8 cellular contexts compared by ENCODE assay signal in genomic region chr14:103185051-103186027, GRCh38.
DNase-seq lines count a peak whose midpoint lies in the region; FAIRE-seq and TF ChIP-seq lines count a peak whose summit lies in the region.

No MANE protein-coding gene starts in this region.

- H3K4me1 Mint-ChIP-seq in activated T-cell treated with anti-CD3 and anti-CD28 coated beads, Interleukin-2, amount 50 U/mL, for 24 hours (ENCODE audit: low read depth) = peaks cover 9% of the 10 kb centered on the region

- no peak overlapping the region for H3K9ac ChIP-seq in kidney (ENCODE audit: low read length in 2 of 2)

- no peaks in the 10 kb centered on the region for H3K9me3 Mint-ChIP-seq in activated T-cell treated with anti-CD3 and anti-CD28 coated beads, Interleukin-2, amount 50 U/mL, for 24 hours

- peaks cover 9 to 11% of the 10 kb centered on the region in 2 donors for H3K4me1 ChIP-seq in kidney (ENCODE audit: control insufficient read depth in 1 of 2, insufficient read depth in 1 of 2, low read depth in 1 of 2, low read length in 2 of 2)

- no peaks in the 10 kb centered on the region for H3K36me3 Mint-ChIP-seq in activated T-cell treated with anti-CD3 and anti-CD28 coated beads, Interleukin-2, amount 50 U/mL, for 24 hours (ENCODE audit: low read depth)

- FAIRE-seq in G401.6 (lab: Jason Lieb, UNC) (peak; percentile 90), kidney (lab: Jason Lieb, UNC) (peak; percentile 57)

- DNase-seq in MV-4-11 (lab: John Stamatoyannopoulos, UW) (peak; percentile 13), kidney (no peak), NCI-H510A (lab: John Stamatoyannopoulos, UW) (no peak), NCI-H1048 (lab: John Stamatoyannopoulos, UW) (no peak)
- DNase-seq in activated T-cell treated with anti-CD3 and anti-CD28 coated beads, Interleukin-2, amount 50 U/mL, for 24 hours = no peak
- DNase-seq in activated CD8-positive, alpha-beta memory T cell treated with anti-CD3 and anti-CD28 coated beads, Interleukin-2, amount 50 U/mL, for 4 hours = no peak

- H3K4me3 Mint-ChIP-seq in activated T-cell treated with anti-CD3 and anti-CD28 coated beads, Interleukin-2, amount 50 U/mL, for 24 hours = no peak overlapping the region

- no peak overlapping the region for H3K27ac ChIP-seq in VCaP
- H3K27ac ChIP-seq in kidney (ENCODE audit: low read depth in 2 of 2, low read length in 2 of 2) = peak overlapping the region in 1 of 2 donors; percentile 22

- TF ChIP-seq CTCF in VCaP (conservative IDR thresholded peaks at IDR 0.05) = peak; percentile 75
- TF ChIP-seq CTCF in kidney (IDR thresholded peaks at IDR 0.05; ENCODE audit: borderline replicate concordance, extremely low read depth, insufficient read depth) = peak; percentile 68

- intact Hi-C loops in kidney (cut with DNase I) = no loop called here

- no peak overlapping the region for H3K4me3 ChIP-seq in kidney (ENCODE audit: low read length in 2 of 2)

- H3K27me3 Mint-ChIP-seq in activated T-cell treated with anti-CD3 and anti-CD28 coated beads, Interleukin-2, amount 50 U/mL, for 24 hours = peaks cover 59% of the 10 kb centered on the region

- no peaks in the 10 kb centered on the region for H3K36me3 ChIP-seq in kidney (ENCODE audit: control insufficient read depth in 1 of 2, insufficient read depth in 2 of 2, low read length in 2 of 2)

- H3K27ac Mint-ChIP-seq in activated T-cell treated with anti-CD3 and anti-CD28 coated beads, Interleukin-2, amount 50 U/mL, for 24 hours = no peak overlapping the region

- H3K9me3 ChIP-seq in kidney (ENCODE audit: control insufficient read depth in 1 of 2, low read length in 2 of 2) = no peaks in the 10 kb centered on the region
